9 cellular contexts compared by ENCODE assay signal in genomic region chr3:94004301-94004910, GRCh38. TPM values are rescaled to one million over a fixed set of nuclear protein-coding genes. Genes with fewer than 3 reads are reported as not detected.
DNase-seq lines count a peak whose midpoint lies in the region; ATAC-seq and TF ChIP-seq lines count a peak whose summit lies in the region.
"Had no signal": no experiment of that assay in that cellular context is flagged by ENCODE, and none has a peak within 500 bp of the region (broad histone marks: within the 10 kb centered on the region; RNA-seq: fewer than 3 reads in every experiment).

No MANE protein-coding gene starts in this region.

- ATAC-seq in GM19468 (IDR thresholded peaks at IDR 0.05; ENCODE audit: extremely low read depth, unreplicated experiment) (peak; percentile 77), HG03469 (IDR thresholded peaks at IDR 0.05; ENCODE audit: unreplicated experiment) (peak; percentile 91)

- no peak for TF ChIP-seq POLR2A in suprapubic skin (IDR thresholded peaks at IDR 0.05)

- no peak for TF ChIP-seq EP300 in suprapubic skin (IDR thresholded peaks at IDR 0.05)

- peak overlapping the region; percentile 42; the same call in 1 of the 2 replicates for H3K4me2 ChIP-seq in OCI-LY1 (ENCODE audit: low read length)

- H3K4me1 ChIP-seq in OCI-LY1 (ENCODE audit: insufficient read depth, low read length, severe bottlenecking) (peaks cover 5% of the 10 kb centered on the region), suprapubic skin (no peaks in the 10 kb centered on the region)
- H3K4me1 ChIP-seq: BLaER1 treated with 17β-estradiol and CSF1 and Interleukin-3, amounts not matched to agents 10 nM and 100 nM had no signal

- 2% methylated on average over 4 of the region's 4 CpGs for WGBS in suprapubic skin

- no peak overlapping the region for H3K27ac ChIP-seq in OCI-LY1 (ENCODE audit: low read depth, low read length, poor library complexity, severe bottlenecking)
- H3K27ac ChIP-seq in suprapubic skin, result no peak overlapping the region
- H3K27ac ChIP-seq: BLaER1 treated with 17β-estradiol and CSF1 and Interleukin-3, amounts not matched to agents 10 nM and 100 nM had no signal

- no peaks in the 10 kb centered on the region for H3K27me3 ChIP-seq in OCI-LY1 (ENCODE audit: insufficient read depth, low read length)
- H3K27me3 ChIP-seq in suprapubic skin, result no peaks in the 10 kb centered on the region
- H3K27me3 ChIP-seq: BLaER1 treated with 17β-estradiol and CSF1 and Interleukin-3, amounts not matched to agents 10 nM and 100 nM had no signal

- DNase-seq in NCI-H1092 treated with DMSO at 0.1 percent for 48 hours (lab: John Stamatoyannopoulos, UW) (peak; percentile 23), NCI-H1092 (lab: John Stamatoyannopoulos, UW) (no peak), kidney tubule cell (ENCODE audit: low spot score) (peak; percentile 68), suprapubic skin (ENCODE audit: low spot score in 2 of 2) (no peak)
- peak; percentile 38 for DNase-seq in central memory CD4-positive, alpha-beta T cell

- H3K9me3 ChIP-seq in OCI-LY1 (ENCODE audit: low read length), result no peaks in the 10 kb centered on the region
- H3K9me3 ChIP-seq in suprapubic skin, result no peaks in the 10 kb centered on the region

- 0 out of 2 replicates have a peak, but pooled peaks cover 5% of the 10 kb centered on the region for H3K36me3 ChIP-seq in OCI-LY1 (ENCODE audit: insufficient read depth, low read length)
- peaks cover 3% of the 10 kb centered on the region for H3K36me3 ChIP-seq in suprapubic skin

- no peaks in the 10 kb centered on the region for H3F3A ChIP-seq in OCI-LY1 (ENCODE audit: insufficient read depth, low read length)

- no peaks in the 10 kb centered on the region for H3K79me2 ChIP-seq in OCI-LY1 (ENCODE audit: insufficient read depth, low read length)

- no peaks in the 10 kb centered on the region for H3K9me2 ChIP-seq in OCI-LY1 (ENCODE audit: low read depth, low read length)

- H3K4me3 ChIP-seq in OCI-LY1 (ENCODE audit: low read depth, low read length, poor library complexity, severe bottlenecking), result no peak overlapping the region
- peak overlapping the region; percentile 30 for H3K4me3 ChIP-seq in suprapubic skin

- no peak overlapping the region for H2AFZ ChIP-seq in OCI-LY1 (ENCODE audit: low read length)

- TF ChIP-seq CTCF in OCI-LY1 (IDR thresholded peaks at IDR 0.05; ENCODE audit: low read length) (peak; percentile 90), suprapubic skin (IDR thresholded peaks at IDR 0.05) (peak; percentile 35 to 69)

- H4K20me1 ChIP-seq in OCI-LY1 (ENCODE audit: insufficient read depth, low read length), result no peaks in the 10 kb centered on the region
- H4K20me1 ChIP-seq: BLaER1 treated with 17β-estradiol and CSF1 and Interleukin-3, amounts not matched to agents 10 nM and 100 nM had no signal

- H3K9ac ChIP-seq in OCI-LY1 (ENCODE audit: low read length), result no peak overlapping the region

RNA-seq across cellular contexts. Expression of gene STX19, which starts 24.0 kb away (rescaled TPM):
- 1 to 10 TPM; 3.1 to 5.5 (median 4.3) TPM for total RNA-seq in suprapubic skin

RNA-seq across cellular contexts. Expression of gene ARL13B, which starts 24.5 kb away (rescaled TPM):
- 1 to 10 TPM; 5.7 to 8.2 (median 6.3) TPM for total RNA-seq in suprapubic skin

RNA-seq across cellular contexts. Expression of gene PROS1, which starts 30.7 kb away (rescaled TPM):
- 10 to 100 TPM; 10.6 to 26.0 (median 20.5) TPM for total RNA-seq in suprapubic skin

RNA-seq across cellular contexts. Expression of gene DHFR2, which starts 58.3 kb away (rescaled TPM):
- total RNA-seq in suprapubic skin, result 1 to 10 TPM; 1.6 to 6.3 (median 4.0) TPM

RNA-seq across cellular contexts. Expression of gene NSUN3, which starts 58.5 kb away (rescaled TPM):
- total RNA-seq in suprapubic skin, result 10 to 100 TPM in 1 of 4 donors, 1 to 10 TPM in 3; 6.8 to 18.6 (median 8.9) TPM

Comparison
In these comparisons a context has a peak if more than half of its experiments do, and no peak if none do; other contexts are left out.
1. DNase-seq: peak in NCI-H1092 treated with DMSO at 0.1 percent for 48 hours (single experiment), central memory CD4-positive, alpha-beta T cell (single experiment) and kidney tubule cell (single experiment); none in NCI-H1092 (single experiment) and suprapubic skin (0 of 2).